Comparison of ENCODE assay signal across 8 cellular contexts in genomic region chr19:9435279-9436268, GRCh38. TPM values are rescaled to one million over a fixed set of nuclear protein-coding genes. Genes with fewer than 3 reads are reported as not detected.
DNase-seq lines count a peak whose midpoint lies in the region; ATAC-seq and TF ChIP-seq lines count a peak whose summit lies in the region.

Gene ZNF266, minus strand, starts transcription at chr19:9435573. Its CDS starts 15,484 bp downstream, at chr19:9420089.

- H3K9ac ChIP-seq in OCI-LY3 (ENCODE audit: low read length): peak within 1 kb of the TSS; percentile 92

- H4K20me1 ChIP-seq in OCI-LY3 (ENCODE audit: insufficient read depth, low read length): no peaks in the 10 kb centered on the region

- H2AFZ ChIP-seq in OCI-LY3 (ENCODE audit: low read depth, low read length): peak within 1 kb of the TSS; percentile 99

- H3K9me3 ChIP-seq in OCI-LY3 (ENCODE audit: insufficient read depth, low read length) (peaks cover 6% of the 10 kb centered on the region; the same call in 1 of the 2 replicates), mucosa of descending colon (no peaks in the 10 kb centered on the region)

- peaks cover 28% of the 10 kb centered on the region for H3K79me2 ChIP-seq in OCI-LY3 (ENCODE audit: low read length)

- H3K27ac ChIP-seq in OCI-LY3 (ENCODE audit: low read length) (peak within 1 kb of the TSS; percentile 59), epithelial cell of prostate (peak within 1 kb of the TSS; percentile 61)

- ATAC-seq in GM21515 (IDR thresholded peaks at IDR 0.05; ENCODE audit: unreplicated experiment) (peak; percentile 86), mucosa of descending colon (peak; percentile 99)

- H3K36me3 ChIP-seq in OCI-LY3 (replicated peaks; ENCODE audit: low read depth, low read length) (peaks cover 56% of the 10 kb centered on the region), mucosa of descending colon (ENCODE audit: low read depth) (no peaks in the 10 kb centered on the region)

- TF ChIP-seq CTCF in OCI-LY3 (IDR thresholded peaks at IDR 0.05; ENCODE audit: low read depth, low read length): peak; percentile 24
- peak; percentile 89 for TF ChIP-seq CTCF in mucosa of descending colon (IDR thresholded peaks at IDR 0.05)

- H3K4me1 ChIP-seq in OCI-LY3 (ENCODE audit: low read length) (peaks cover 16% of the 10 kb centered on the region), mucosa of descending colon (ENCODE audit: low read depth) (peaks cover 13% of the 10 kb centered on the region)

- peak within 1 kb of the TSS; percentile 93 for H3K4me3 ChIP-seq in OCI-LY3 (ENCODE audit: low read length)
- peak within 1 kb of the TSS; percentile 58 for H3K4me3 ChIP-seq in mucosa of descending colon

- intact Hi-C loops in mucosa of descending colon (cut with DNase I, micrococcal nuclease): no loop called here

- DNase-seq in DMS 273 (lab: John Stamatoyannopoulos, UW; ENCODE audit: unreplicated experiment) (peak; percentile 97), HuH-7.5 (ENCODE audit: low spot score) (peak; percentile 80), activated T-cell treated with anti-CD3 and anti-CD28 coated beads for 1 hour (ENCODE audit: low read depth) (peak; percentile 82), epithelial cell of prostate (ENCODE audit: low read depth, low spot score) (peak; percentile 62), mucosa of descending colon (peak; percentile 91 to 94 (median 93))
- peak; percentile 86 for DNase-seq in stimulated activated CD8-positive, alpha-beta memory T cell treated with anti-CD3 and anti-CD28 coated beads, Interleukin-4, amount 100 ng/mL, for 24 hours (ENCODE audit: low read depth)

- H3K4me2 ChIP-seq in OCI-LY3 (ENCODE audit: low read length): peak within 1 kb of the TSS; percentile 88

- no peaks in the 10 kb centered on the region for H3K27me3 ChIP-seq in OCI-LY3 (ENCODE audit: low read depth, low read length)

RNA-seq across cellular contexts. Expression of gene ZNF266, which starts in this region (rescaled TPM):
- total RNA-seq in mucosa of descending colon: 10 to 100 TPM; 16.6 to 23.9 (median 20.6) TPM

Comparison
In these comparisons a context has a peak if more than half of its experiments do, and no peak if none do; other contexts are left out.
1. Peak in every context shown above with its lines: DNase-seq, ATAC-seq, H3K4me3 ChIP-seq and H3K27ac ChIP-seq.